Comparison of ENCODE assay signal across 19 cellular contexts in genomic region chr2:31434911-31435310, GRCh38. TPM values are rescaled to one million over a fixed set of nuclear protein-coding genes. Genes with fewer than 3 reads are reported as not detected.
DNase-seq lines count a peak whose midpoint lies in the region; TF ChIP-seq lines count a peak whose summit lies in the region.
"Had no signal": no experiment of that assay in that cellular context is flagged by ENCODE, and none has a peak within 500 bp of the region (broad histone marks: within the 10 kb centered on the region; RNA-seq: fewer than 3 reads in every experiment).

No MANE protein-coding gene starts in this region.

- no peak overlapping the region for H3K56ac ChIP-seq in mesendoderm (ENCODE audit: low read length)

- DNase-seq in GM12865 (ENCODE audit: low read depth) (no peak), M059J (ENCODE audit: low read depth) (peak; percentile 39), cardiac fibroblast (ENCODE audit: low read depth in 2 of 2) (peak in 1 of 2 donors; percentile 30), mesendoderm (peak; percentile 6), HUDEP-2 (lab: John Stamatoyannopoulos, UW; ENCODE audit: unreplicated experiment in 76 of 76) (no peak), UCSD-AML1 (lab: John Stamatoyannopoulos, UW; ENCODE audit: unreplicated experiment) (no peak), anterior cingulate cortex (lab: John Stamatoyannopoulos, UW) (no peak), spleen (no peak)
- DNase-seq: activated CD4-positive, CD25-positive, alpha-beta regulatory T cell; activated T-cell treated with anti-CD3 and anti-CD28 coated beads, Interleukin-2, amount 50 U/mL, for 24 hours; amygdala; immature natural killer cell; naive B cell; NCI-H1105; NCI-H524 had no signal

- no peak overlapping the region for H2BK120ac ChIP-seq in mesendoderm (ENCODE audit: low read depth, low read length)

- no peak overlapping the region for H3K27ac ChIP-seq in mesendoderm (ENCODE audit: low read depth, low read length)
- no peak overlapping the region for H3K27ac ChIP-seq in spleen
- H3K27ac ChIP-seq: SJSA1, tibial nerve had no signal

- H3K4ac ChIP-seq in mesendoderm (ENCODE audit: low read depth, low read length), result no peak overlapping the region

- H2AK5ac ChIP-seq in mesendoderm (ENCODE audit: low read length), result no peak overlapping the region

- no peaks in the 10 kb centered on the region for H3K9me3 ChIP-seq in spleen
- H3K9me3 ChIP-seq: SJSA1, tibial nerve had no signal

- 100% methylated on average over 1 of the region's 3 CpGs for WGBS in mesendoderm (ENCODE audit: extremely low coverage, insufficient coverage, low lambda C conversion rate)
- WGBS in spleen, 5 donors, result 53 to 75% (median 63%) methylated on average over 3 of the region's 3 CpGs

- H4K8ac ChIP-seq in mesendoderm (ENCODE audit: low read depth, low read length), result no peak overlapping the region

- no peaks in the 10 kb centered on the region for H3K79me2 ChIP-seq in mesendoderm (ENCODE audit: control insufficient read depth, insufficient read depth, low read length)

- H3K4me3 ChIP-seq in GM12865 (ENCODE audit: low read depth, low read length) (no peak overlapping the region), cardiac fibroblast (replicated peaks in 1 of 2; ENCODE audit: low read depth in 2 of 2, low read length in 2 of 2) (no peak overlapping the region), mesendoderm (ENCODE audit: low read length) (no peak overlapping the region), spleen (no peak overlapping the region)
- H3K4me3 ChIP-seq: SJSA1, tibial nerve had no signal

- H2BK15ac ChIP-seq in mesendoderm (replicated peaks; ENCODE audit: low read depth), result no peak overlapping the region

- no peak overlapping the region for H3K4me2 ChIP-seq in mesendoderm (ENCODE audit: low read length)

- H2BK5ac ChIP-seq in mesendoderm (ENCODE audit: low read length), result no peak overlapping the region

- intact Hi-C loops in spleen (cut with DNase I; ENCODE audit: low total_unique reads), result no loop called here

- no peak overlapping the region for H3K9ac ChIP-seq in mesendoderm (ENCODE audit: low read length)

- TF ChIP-seq CTCF in GM12865 (IDR thresholded peaks at IDR 0.05; ENCODE audit: insufficient read depth, low read depth, low read length, missing control alignments) (peak; percentile 1), cardiac fibroblast (IDR thresholded peaks at IDR 0.05; ENCODE audit: low read depth, low read length) (peak; percentile 27), spleen (IDR thresholded peaks at IDR 0.05 in 8 of 11, conservative IDR thresholded peaks at IDR 0.05 in 3 of 11) (no peak)

- H3K23ac ChIP-seq in mesendoderm (ENCODE audit: low read length), result no peak overlapping the region

- H3K4me1 ChIP-seq in mesendoderm (ENCODE audit: control insufficient read depth, low read depth, low read length) (no peaks in the 10 kb centered on the region), spleen (no peaks in the 10 kb centered on the region)
- H3K4me1 ChIP-seq: SJSA1, tibial nerve had no signal

- no peak overlapping the region for H3K18ac ChIP-seq in mesendoderm (ENCODE audit: low read length)

- H3K27me3 ChIP-seq in mesendoderm (ENCODE audit: insufficient read depth, low read length, poor library complexity) (no peaks in the 10 kb centered on the region), spleen (replicated peaks in 1 of 7) (no peaks in the 10 kb centered on the region)
- H3K27me3 ChIP-seq: SJSA1, tibial nerve had no signal

- H3K79me1 ChIP-seq in mesendoderm (ENCODE audit: low read length), result no peaks in the 10 kb centered on the region

- no peak for TF ChIP-seq POLR2A in spleen (IDR thresholded peaks at IDR 0.05)

- no peak overlapping the region for H4K5ac ChIP-seq in mesendoderm (ENCODE audit: low read length)

- H3K36me3 ChIP-seq in mesendoderm (ENCODE audit: control insufficient read depth, insufficient read depth, low read length) (no peaks in the 10 kb centered on the region), spleen (no peaks in the 10 kb centered on the region)
- H3K36me3 ChIP-seq: SJSA1, tibial nerve had no signal

RNA-seq across cellular contexts. Expression of gene XDH, which starts 20.4 kb away (rescaled TPM):
- 0.89 TPM in 1 of 2 replicates, not detected in the other for total RNA-seq in M059J (2014; rRNA removed; shearing (Covaris generic))
- 0.27 TPM for polyA plus RNA-seq in mesendoderm (2013, experiment 1 of 2)
- polyA plus RNA-seq in mesendoderm (2013, experiment 2 of 2), result 0.31 TPM
- not detected for total RNA-seq in spleen
- under 1 TPM in 1 of 3 donors, not detected in 2; 0.02 TPM for polyA plus RNA-seq in spleen
- total RNA-seq: endothelial cell of umbilical vein, skeletal muscle tissue had no signal
- polyA plus RNA-seq: endothelial cell of umbilical vein, immature natural killer cell had no signal

Comparison
In these comparisons a context has a peak if more than half of its experiments do, and no peak if none do; other contexts are left out.
1. DNase-seq: peak in M059J (single experiment) and mesendoderm (single experiment); none in GM12865 (single experiment), HUDEP-2 (0 of 76), UCSD-AML1 (single experiment), anterior cingulate cortex (0 of 58) and spleen (single experiment).
2. CTCF ChIP-seq: peak in GM12865 (single experiment) and cardiac fibroblast (single experiment); none in spleen (0 of 11).